18 cellular contexts compared by ENCODE assay signal in the genomic region with DNA sequence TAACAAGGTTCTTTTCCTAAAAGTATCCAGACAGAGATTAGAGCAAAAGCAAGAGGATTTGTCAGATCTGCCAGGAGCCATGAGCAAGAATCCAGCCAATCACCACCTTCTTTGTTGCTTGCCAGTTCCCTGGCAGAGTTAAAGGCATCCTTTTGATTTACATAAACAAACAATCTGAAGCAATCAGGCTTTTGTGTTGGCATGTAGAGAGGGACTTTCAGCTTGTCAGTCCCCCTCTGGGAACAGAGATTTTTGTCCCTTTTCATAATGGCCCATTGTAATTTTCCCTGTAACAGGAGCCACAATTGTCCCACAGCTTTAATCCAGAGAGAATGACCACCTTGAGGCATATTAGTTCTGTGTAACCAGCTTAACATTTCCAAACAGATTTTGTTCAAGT. TPM values are rescaled to one million over a fixed set of nuclear protein-coding genes. Genes with fewer than 3 reads are reported as not detected.
DNase-seq lines count a peak whose midpoint lies in the region; ATAC-seq, FAIRE-seq and TF ChIP-seq lines count a peak whose summit lies in the region.
"Had no signal": no experiment of that assay in that cellular context is flagged by ENCODE, and none has a peak within 500 bp of the region (broad histone marks: within the 10 kb centered on the region; RNA-seq: fewer than 3 reads in every experiment).

Gene ERMN, minus strand, starts transcription at position 39 of the 400 bp plus-strand sequence. CDS start 182 bp downstream, outside the sequence.

- H3K9me3 ChIP-seq in T-helper 17 cell (ENCODE audit: control insufficient read depth, low read length, poor library complexity, severe bottlenecking) (no peaks in the 10 kb centered on the region), pancreas (no peaks in the 10 kb centered on the region)
- H3K9me3 ChIP-seq: BE2C, psoas muscle, SK-N-SH had no signal

- DNase-seq in Ammon's horn (ENCODE audit: low spot score): peak; percentile 94
- peak; percentile 13 for DNase-seq in H7
- no peak for DNase-seq in T-helper 17 cell
- DNase-seq in iPS DF 4.7 (ENCODE audit: extremely low read depth, low spot score): peak; percentile 53
- no peak for DNase-seq in pancreas
- DNase-seq in NCI-H1105 (lab: John Stamatoyannopoulos, UW): no peak
- no peak for DNase-seq in SIG-M5 (lab: John Stamatoyannopoulos, UW)
- DNase-seq: activated CD4-positive, CD25-positive, alpha-beta regulatory T cell; BE2C; mammary epithelial cell; NK-92 treated with Interleukin-12 subunit alpha and Interleukin-12 subunit beta, amount 100 ng/mL, for 24 hours; psoas muscle; SK-N-SH; stimulated activated CD4-positive, alpha-beta T cell treated with anti-CD3 and anti-CD28 coated beads, Interleukin-1b, Interleukin-23, amount 100 ng/mL, for 48 hours had no signal

- peaks cover 7% of the 10 kb centered on the region for H3K36me3 Mint-ChIP-seq in T-helper 17 cell (ENCODE audit: low read depth)

- no peaks in the 10 kb centered on the region for H3K27me3 ChIP-seq in H7 (ENCODE audit: control insufficient read depth, insufficient read depth, low read length)
- no peaks in the 10 kb centered on the region for H3K27me3 ChIP-seq in pancreas
- H3K27me3 ChIP-seq: BE2C had no signal

- intact Hi-C loops in pancreas (cut with DNase I): no loop called here

- no peak within 1 kb of the TSS for H3K4me3 ChIP-seq in H7 (ENCODE audit: insufficient read depth, low read depth, low read length)
- no peak within 1 kb of the TSS for H3K4me3 ChIP-seq in pancreas
- H3K4me3 ChIP-seq: psoas muscle had no signal

- no peak within 1 kb of the TSS for H3K27ac ChIP-seq in pancreas
- H3K27ac ChIP-seq: epithelial cell of prostate, psoas muscle had no signal

- peaks cover 15% of the 10 kb centered on the region for H3K4me1 Mint-ChIP-seq in T-helper 17 cell

- H3K27ac Mint-ChIP-seq in T-helper 17 cell: no peak within 1 kb of the TSS
- H3K27ac Mint-ChIP-seq: activated T-helper 1 cell treated with anti-CD3 and anti-CD28 coated beads, Interleukin-12 subunit alpha, Interleukin-12 subunit beta, Interleukin-2, Interleukin-4 antibody, amounts not matched to agents 30 ng/mL and 10 ng/mL and 1 ng/mL, durations not matched to agents 14 hours and 24 hours and 36 hours had no signal

- TF ChIP-seq CTCF in pancreas (IDR thresholded peaks at IDR 0.05): no peak

- H3K36me3 ChIP-seq in H7 (replicated peaks; ENCODE audit: control insufficient read depth, insufficient read depth, low read length) (no peaks in the 10 kb centered on the region), pancreas (no peaks in the 10 kb centered on the region)
- H3K36me3 ChIP-seq: BE2C had no signal

- no peak within 1 kb of the TSS for H3K4me3 Mint-ChIP-seq in T-helper 17 cell
- H3K4me3 Mint-ChIP-seq: activated T-helper 1 cell treated with anti-CD3 and anti-CD28 coated beads, Interleukin-12 subunit alpha, Interleukin-12 subunit beta, Interleukin-2, Interleukin-4 antibody, amounts not matched to agents 30 ng/mL and 10 ng/mL and 1 ng/mL, durations not matched to agents 14 hours and 24 hours and 36 hours had no signal

- FAIRE-seq in pancreas (lab: Jason Lieb, UNC): no peak

- peaks cover 0 to 15% (median 5%) of the 10 kb centered on the region in 3 donors for H3K4me1 ChIP-seq in pancreas
- H3K4me1 ChIP-seq: BE2C, psoas muscle had no signal

- ATAC-seq in T-helper 17 cell (no peak), pancreas (no peak), HG03159 (IDR thresholded peaks at IDR 0.05; ENCODE audit: unreplicated experiment) (no peak)
- ATAC-seq: psoas muscle had no signal

- no peaks in the 10 kb centered on the region for H3K27me3 Mint-ChIP-seq in T-helper 17 cell

RNA-seq across cellular contexts. Expression of gene ERMN, which starts in this region (rescaled TPM):
- total RNA-seq in H7 (2014; rRNA removed; shearing (Covaris generic)): 0.04 and 0.31 TPM in 2 replicates
- total RNA-seq in T-helper 17 cell (10 to 100 TPM; 10.2 to 11.6 TPM), pancreas (under 1 TPM in 3 of 6 donors, not detected in 3; 0.06 to 0.16 (median 0.14) TPM)
- under 1 TPM; 0.15 to 0.54 TPM for polyA plus RNA-seq in pancreas
- total RNA-seq: LHCN-M2, psoas muscle had no signal
- polyA plus RNA-seq: mammary epithelial cell, SK-N-SH had no signal

Comparison
In these comparisons a context has a peak if more than half of its experiments do, and no peak if none do; other contexts are left out.
1. Peak in DNase-seq in H7; RNA of the gene not detected or under 1 TPM.
2. DNase-seq: peak in Ammon's horn (single experiment) and iPS DF 4.7 (single experiment); none in T-helper 17 cell (0 of 3), pancreas (0 of 6), NCI-H1105 (single experiment) and SIG-M5 (single experiment).